26 cellular contexts compared by ENCODE assay signal in the genomic region with DNA sequence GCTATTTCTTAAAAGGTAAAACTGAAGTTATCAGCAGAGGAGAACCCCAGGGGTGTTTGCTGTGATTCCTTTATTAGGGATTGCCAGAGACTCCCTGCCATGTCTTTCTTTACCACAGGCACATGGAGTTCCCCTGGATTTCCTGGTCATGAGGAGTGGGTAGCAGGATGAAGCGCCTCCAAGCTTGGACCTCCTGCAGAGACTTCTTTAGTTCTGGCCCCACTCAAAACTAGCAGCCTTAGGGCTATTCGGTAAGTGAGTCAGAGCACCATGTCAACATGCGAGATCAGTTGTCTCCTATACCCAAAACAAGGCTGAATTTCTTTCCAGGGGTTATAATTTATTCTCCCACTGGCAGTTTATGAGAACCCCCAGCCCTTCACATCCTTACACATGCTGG.
DNase-seq lines count a peak whose midpoint lies in the region; ATAC-seq and TF ChIP-seq lines count a peak whose summit lies in the region.
"Had no signal": no experiment of that assay in that cellular context is flagged by ENCODE, and none has a peak within 500 bp of the region (broad histone marks: within the 10 kb centered on the region; RNA-seq: fewer than 3 reads in every experiment).

No MANE protein-coding gene starts in this region.

- no peaks in the 10 kb centered on the region for H3K27me3 Mint-ChIP-seq in Caco-2 (ENCODE audit: insufficient read depth, unreplicated experiment)
- H3K27me3 Mint-ChIP-seq: stimulated activated memory B cell treated with anti-CD40 and anti-IgM and Interleukin-4, amounts not matched to agents 10 μg/mL and 1 μg/mL and 100 μg/mL, for 72 hours had no signal

- H3K4me1 ChIP-seq in A673 (ENCODE audit: insufficient read depth, low read length, poor library complexity, severe bottlenecking) (no peaks in the 10 kb centered on the region), HEK293 (ENCODE audit: control insufficient read depth, insufficient read depth, low read length) (no peaks in the 10 kb centered on the region), Caco-2 (0 out of 2 replicates have a peak, but pooled peaks cover 3% of the 10 kb centered on the region)
- H3K4me1 ChIP-seq: BE2C, left lung, right atrium auricular region, suprapubic skin had no signal

- H3K9me3 ChIP-seq in A673 (ENCODE audit: low read depth, low read length, poor library complexity, severe bottlenecking) (no peaks in the 10 kb centered on the region), HEK293 (ENCODE audit: control insufficient read depth, insufficient read depth, low read depth, low read length) (no peaks in the 10 kb centered on the region), Caco-2 (no peaks in the 10 kb centered on the region)
- H3K9me3 ChIP-seq: BE2C, ovary, suprapubic skin had no signal

- DNase-seq in A673 (ENCODE audit: low spot score) (peak; percentile 23), iPS-NIHi11 (ENCODE audit: low spot score) (peak; percentile 36), Caco-2 (no peak)
- DNase-seq: activated naive CD4-positive, alpha-beta T cell treated with anti-CD3 and anti-CD28 coated beads, Interleukin-2, amount 50 U/mL, for 16 hours; BE2C; central memory CD4-positive, alpha-beta T cell; dermis blood vessel endothelial cell; DMS79 treated with DMSO at 0.1 percent for 48 hours; head of caudate nucleus; HFFc6; left lung; naive thymus-derived CD4-positive, alpha-beta T cell; NCI-H2171; ovary; stimulated activated CD4-positive, alpha-beta T cell treated with anti-CD3 and anti-CD28 coated beads, Interleukin-4, amount 100 ng/mL, for 1 hour; WERI-Rb-1 had no signal

- peaks cover 11% of the 10 kb centered on the region for H3K9me3 Mint-ChIP-seq in Caco-2 (ENCODE audit: unreplicated experiment)
- H3K9me3 Mint-ChIP-seq: T-helper 2 cell treated with Interferon-gamma antibody and Interleukin-4, amounts not matched to agents 5 μg/mL and 100 μg/mL, for 36 hours had no signal

- no peaks in the 10 kb centered on the region for H3K27me3 ChIP-seq in A673 (replicated peaks; ENCODE audit: insufficient read depth, low read depth, low read length, poor library complexity)
- H3K27me3 ChIP-seq in Caco-2 (replicated peaks; ENCODE audit: control insufficient read depth, insufficient read depth, low read length), result no peaks in the 10 kb centered on the region
- H3K27me3 ChIP-seq: BE2C, left lung, ovary, right atrium auricular region, suprapubic skin had no signal

- H3K4me3 Mint-ChIP-seq in Caco-2 (ENCODE audit: unreplicated experiment), result no peak overlapping the region
- H3K4me3 Mint-ChIP-seq: HFFc6; naive thymus-derived CD4-positive, alpha-beta T cell; stimulated activated memory B cell treated with anti-CD40 and anti-IgM and Interleukin-4, amounts not matched to agents 10 μg/mL and 1 μg/mL and 100 μg/mL, for 72 hours; T-helper 2 cell treated with Interferon-gamma antibody and Interleukin-4, amounts not matched to agents 5 μg/mL and 100 μg/mL, for 36 hours had no signal

- ATAC-seq in GM18505 (IDR thresholded peaks at IDR 0.05; ENCODE audit: unreplicated experiment), result no peak
- no peak for ATAC-seq in HG03196 (IDR thresholded peaks at IDR 0.05; ENCODE audit: unreplicated experiment)
- ATAC-seq in GM19467 (IDR thresholded peaks at IDR 0.05; ENCODE audit: unreplicated experiment), result no peak
- ATAC-seq: K562; left lung; naive thymus-derived CD4-positive, alpha-beta T cell; stimulated activated memory B cell treated with anti-CD40 and anti-IgM and Interleukin-4, amounts not matched to agents 10 μg/mL and 1 μg/mL and 100 μg/mL, for 72 hours had no signal

- no peak overlapping the region for H3K27ac Mint-ChIP-seq in Caco-2 (ENCODE audit: unreplicated experiment)
- H3K27ac Mint-ChIP-seq: HFFc6; naive thymus-derived CD4-positive, alpha-beta T cell; stimulated activated memory B cell treated with anti-CD40 and anti-IgM and Interleukin-4, amounts not matched to agents 10 μg/mL and 1 μg/mL and 100 μg/mL, for 72 hours; T-helper 2 cell treated with Interferon-gamma antibody and Interleukin-4, amounts not matched to agents 5 μg/mL and 100 μg/mL, for 36 hours had no signal

- intact Hi-C loops in A673 (cut with micrococcal nuclease; ENCODE audit: unreplicated experiment) (no loop called here), Caco-2 (cut with micrococcal nuclease; ENCODE audit: unreplicated experiment) (no loop called here)

- BruUV-seq in A673 (replicated peaks; lab: Mats Ljungman, UMichigan) (no TSS peak), Caco-2 (replicated peaks; lab: Mats Ljungman, UMichigan) (no TSS peak)

- H3K4me3 ChIP-seq in A673 (ENCODE audit: low read depth, low read length, poor library complexity, severe bottlenecking), result no peak overlapping the region
- no peak overlapping the region for H3K4me3 ChIP-seq in HEK293 (ENCODE audit: low read depth, low read length)
- no peak overlapping the region for H3K4me3 ChIP-seq in Caco-2 (ENCODE audit: low read depth, low read length)
- H3K4me3 ChIP-seq: K562, left lung, ovary, right atrium auricular region, suprapubic skin had no signal

- H3K4me1 Mint-ChIP-seq in Caco-2 (ENCODE audit: low read depth, unreplicated experiment), result peaks cover 8% of the 10 kb centered on the region
- H3K4me1 Mint-ChIP-seq: naive thymus-derived CD4-positive, alpha-beta T cell; stimulated activated memory B cell treated with anti-CD40 and anti-IgM and Interleukin-4, amounts not matched to agents 10 μg/mL and 1 μg/mL and 100 μg/mL, for 72 hours had no signal

- no peaks in the 10 kb centered on the region for H3K36me3 Mint-ChIP-seq in Caco-2 (ENCODE audit: insufficient read depth, unreplicated experiment)
- H3K36me3 Mint-ChIP-seq: naive thymus-derived CD4-positive, alpha-beta T cell; stimulated activated memory B cell treated with anti-CD40 and anti-IgM and Interleukin-4, amounts not matched to agents 10 μg/mL and 1 μg/mL and 100 μg/mL, for 72 hours had no signal

- H3K27ac ChIP-seq in A673 (ENCODE audit: low read depth, low read length, poor library complexity, severe bottlenecking) (no peak overlapping the region), HEK293 (ENCODE audit: extremely low read depth, low read depth, low read length) (no peak overlapping the region), VCaP (peak overlapping the region; percentile 85)
- H3K27ac ChIP-seq: left lung, ovary, right atrium auricular region, suprapubic skin, WERI-Rb-1 had no signal

- CTCF ChIA-PET in A673 (lab: Charles Lee) (no interaction called here), HEK293 (lab: Yijun Ruan, JAX) (no interaction called here), Caco-2 (lab: Charles Lee) (no interaction called here)

- TF ChIP-seq POLR2A in GM18505 (IDR thresholded peaks at IDR 0.05; ENCODE audit: borderline replicate concordance, extremely low read depth, insufficient read depth, insufficient read length), result no peak

- H3K36me3 ChIP-seq in A673 (ENCODE audit: insufficient read depth, low read length, poor library complexity, severe bottlenecking) (no peaks in the 10 kb centered on the region), HEK293 (ENCODE audit: control insufficient read depth in 2 of 2, insufficient read depth in 1 of 2, low read length in 2 of 2) (no peaks in the 10 kb centered on the region), Caco-2 (ENCODE audit: control insufficient read depth, insufficient read depth, low read length) (no peaks in the 10 kb centered on the region)
- H3K36me3 ChIP-seq: BE2C, left lung, ovary, right atrium auricular region, suprapubic skin, WERI-Rb-1 had no signal

- TF ChIP-seq CTCF in A673 (conservative IDR thresholded peaks at IDR 0.05; ENCODE audit: low read depth, low read length), result no peak
- TF ChIP-seq CTCF in HEK293 (tag by site-specific recombination; IDR thresholded peaks at IDR 0.05), result no peak
- no peak for TF ChIP-seq CTCF in VCaP (conservative IDR thresholded peaks at IDR 0.05)
- no peak for TF ChIP-seq CTCF in Caco-2 (IDR thresholded peaks at IDR 0.05; ENCODE audit: insufficient read depth in 1 of 2, low read depth in 1 of 2, low read length in 1 of 2, severe bottlenecking in 1 of 2, unreplicated experiment in 1 of 2)

- POLR2A ChIA-PET in A673 (lab: Charles Lee; ENCODE audit: low non-redundant PET) (no interaction called here), HEK293 (lab: Yijun Ruan, JAX) (no interaction called here), Caco-2 (lab: Charles Lee) (no interaction called here)

TF ChIP-seq in HEK293, 187 proteins besides CTCF, POLR2A, EP300 and RAD21 (continues in another document):
- no peak for TF ChIP-seq SALL2 (tag by site-specific recombination; IDR thresholded peaks at IDR 0.05; ENCODE audit: borderline replicate concordance)
- TF ChIP-seq, protein P1, sequence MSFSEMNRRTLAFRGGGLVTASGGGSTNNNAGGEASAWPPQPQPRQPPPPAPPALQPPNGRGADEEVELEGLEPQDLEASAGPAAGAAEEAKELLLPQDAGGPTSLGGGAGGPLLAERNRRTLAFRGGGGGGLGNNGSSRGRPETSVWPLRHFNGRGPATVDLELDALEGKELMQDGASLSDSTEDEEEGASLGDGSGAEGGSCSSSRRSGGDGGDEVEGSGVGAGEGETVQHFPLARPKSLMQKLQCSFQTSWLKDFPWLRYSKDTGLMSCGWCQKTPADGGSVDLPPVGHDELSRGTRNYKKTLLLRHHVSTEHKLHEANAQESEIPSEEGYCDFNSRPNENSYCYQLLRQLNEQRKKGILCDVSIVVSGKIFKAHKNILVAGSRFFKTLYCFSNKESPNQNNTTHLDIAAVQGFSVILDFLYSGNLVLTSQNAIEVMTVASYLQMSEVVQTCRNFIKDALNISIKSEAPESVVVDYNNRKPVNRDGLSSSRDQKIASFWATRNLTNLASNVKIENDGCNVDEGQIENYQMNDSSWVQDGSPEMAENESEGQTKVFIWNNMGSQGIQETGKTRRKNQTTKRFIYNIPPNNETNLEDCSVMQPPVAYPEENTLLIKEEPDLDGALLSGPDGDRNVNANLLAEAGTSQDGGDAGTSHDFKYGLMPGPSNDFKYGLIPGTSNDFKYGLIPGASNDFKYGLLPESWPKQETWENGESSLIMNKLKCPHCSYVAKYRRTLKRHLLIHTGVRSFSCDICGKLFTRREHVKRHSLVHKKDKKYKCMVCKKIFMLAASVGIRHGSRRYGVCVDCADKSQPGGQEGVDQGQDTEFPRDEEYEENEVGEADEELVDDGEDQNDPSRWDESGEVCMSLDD (tag by site-specific recombination; IDR thresholded peaks at IDR 0.05), result no peak
- TF ChIP-seq ZNF621 (tag by site-specific recombination; IDR thresholded peaks at IDR 0.05), result no peak
- peak; percentile 22; the same call in 1 of the 2 replicates for TF ChIP-seq ZIC2 (tag by site-specific recombination; IDR thresholded peaks at IDR 0.05)

Comparison
In these comparisons a context has a peak if more than half of its experiments do, and no peak if none do; other contexts are left out.
1. DNase-seq: peak in A673 (single experiment) and iPS-NIHi11 (single experiment); none in Caco-2 (0 of 2).